In genomic region chr21:39312112-39313041, GRCh38 we compare ENCODE assay signal across 1 cellular context.
TF ChIP-seq lines count a peak whose summit lies in the region.

No MANE protein-coding gene starts in this region.

TF ChIP-seq in GM12878, 131 proteins besides CTCF, POLR2A, EP300 and RAD21 (continued from another document):
- TF ChIP-seq PRDM15 (CRISPR knock-in tag; IDR thresholded peaks at IDR 0.05) (no peak), PKNOX1 (IDR thresholded peaks at IDR 0.05) (peak; percentile 63), CHD2 (IDR thresholded peaks at IDR 0.05; ENCODE audit: borderline replicate concordance, low read depth, low read length) (peak; percentile 45; the same call in 1 of the 2 replicates), EGR1 (IDR thresholded peaks at IDR 0.05; ENCODE audit: borderline replicate concordance in 1 of 2, low read depth in 2 of 2, low read length in 2 of 2) (peak in 1 of 2 experiments; percentile 86; a peak in 1 of 3 replicates), BCLAF1 (IDR thresholded peaks at IDR 0.05) (no peak), BHLHE40 (IDR thresholded peaks at IDR 0.05; ENCODE audit: borderline replicate concordance in 1 of 2, low read depth in 2 of 2, low read length in 1 of 2) (peak in 1 of 2 experiments; percentile 42; a peak in 1 of 4 replicates), PAX5 (IDR thresholded peaks at IDR 0.05; ENCODE audit: borderline replicate concordance, low read depth, low read length) (peak; percentile 70), PAX8 (IDR thresholded peaks at IDR 0.05) (no peak), RFX5 (IDR thresholded peaks at IDR 0.05; ENCODE audit: low read depth, low read length) (peak; percentile 29; the same call in 1 of the 2 replicates)
TF ChIP-seq in GM12878: peak in this region for 15.
